In the genomic region with DNA sequence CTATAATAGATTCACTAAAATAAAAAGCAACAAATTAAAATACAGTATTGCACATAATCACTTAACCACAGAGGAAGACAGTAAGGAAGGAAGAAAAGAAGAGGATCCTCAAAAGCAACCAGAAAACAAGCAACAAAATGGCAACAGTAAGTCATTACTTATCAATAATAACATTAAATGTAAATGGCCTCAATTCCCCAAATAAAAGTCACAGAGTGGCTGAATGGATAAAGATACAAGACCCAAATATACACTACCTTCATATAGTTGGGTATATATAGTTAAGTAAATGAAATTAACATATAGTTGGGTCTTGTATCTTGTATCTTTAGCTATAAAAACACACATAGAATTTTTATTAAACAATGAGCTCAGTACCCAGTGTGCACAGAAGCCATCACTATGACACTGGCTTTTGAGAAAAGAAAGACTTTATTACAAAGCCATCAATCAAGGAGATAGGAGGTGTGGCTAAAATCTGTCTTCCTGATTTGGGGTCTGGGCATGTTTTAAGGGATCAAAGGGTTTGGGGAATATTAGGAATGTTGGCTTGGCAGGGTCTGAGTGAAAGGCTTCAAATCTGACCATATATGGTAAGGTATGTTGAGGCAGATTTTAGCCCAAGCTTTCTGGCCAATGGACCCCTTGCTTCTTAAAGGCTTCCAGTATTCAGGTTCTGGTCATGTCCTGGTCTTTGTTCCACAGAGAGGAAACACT, we compare ENCODE assay signal across 39 cellular contexts. TPM values are rescaled to one million over a fixed set of nuclear protein-coding genes. Genes with fewer than 3 reads are reported as not detected.
"Had no signal": no experiment of that assay in that cellular context is flagged by ENCODE, and none has a peak within 500 bp of the region (broad histone marks: within the 10 kb centered on the region; RNA-seq: fewer than 3 reads in every experiment).

No MANE protein-coding gene starts in this region.

- H3K4me3 ChIP-seq: adrenal gland, body of pancreas, breast epithelium had no signal

- FAIRE-seq: astrocyte, TTC549 had no signal

- H3K4me1 ChIP-seq: adrenal gland, body of pancreas, breast epithelium had no signal

- H3K27ac Mint-ChIP-seq: activated B cell treated with CpG ODN at 0.5 μM for 24 hours; activated CD4-positive, alpha-beta memory T cell treated with anti-CD3 and anti-CD28 coated beads for 36 hours; activated CD4-positive, alpha-beta T cell treated with anti-CD3 and anti-CD28 coated beads, Interleukin-2, amount 10 ng/mL, durations not matched to agents 24 days and 14 days; activated CD8-positive, alpha-beta T cell treated with anti-CD3 and anti-CD28 coated beads for 36 hours; activated naive CD4-positive, alpha-beta T cell treated with anti-CD3 and anti-CD28 coated beads for 36 hours; activated naive CD4-positive, alpha-beta T cell treated with anti-CD3 and anti-CD28 coated beads, Interleukin-2, amount 50 U/mL, for 72 hours; activated naive CD8-positive, alpha-beta T cell treated with anti-CD3 and anti-CD28 coated beads for 36 hours; activated T-cell treated with anti-CD3 and anti-CD28 coated beads, Interleukin-2, amount 50 U/mL, for 72 hours; activated T-helper 1 cell treated with anti-CD3 and anti-CD28 coated beads, Interleukin-12 subunit alpha, Interleukin-12 subunit beta, Interleukin-2, Interleukin-4 antibody, amounts not matched to agents 30 ng/mL and 10 ng/mL and 1 ng/mL, durations not matched to agents 14 hours and 24 hours and 36 hours; activated T-helper 17 cell treated with anti-CD3 and anti-CD28 coated beads, Interleukin-2, amount 50 U/mL, for 72 hours; T-cell; T-helper 1 cell treated with Interleukin-12 subunit alpha and Interleukin-12 subunit beta and Interleukin-4 antibody, amounts not matched to agents 30 μg/mL and 1 μg/mL, for 36 hours; T-helper 2 cell treated with Interferon-gamma antibody and Interleukin-4, amounts not matched to agents 5 μg/mL and 100 μg/mL, for 36 hours had no signal

- H3K9me3 Mint-ChIP-seq: T-helper 2 cell treated with Interferon-gamma antibody and Interleukin-4, amounts not matched to agents 5 μg/mL and 100 μg/mL, for 36 hours had no signal

- ATAC-seq: activated CD8-positive, alpha-beta T cell treated with anti-CD3 and anti-CD28 coated beads for 36 hours; activated naive CD4-positive, alpha-beta T cell treated with anti-CD3 and anti-CD28 coated beads, Interleukin-2, amount 50 U/mL, for 72 hours; activated T-cell treated with anti-CD3 and anti-CD28 coated beads, Interleukin-2, amount 50 U/mL, for 4 hours; activated T-cell treated with anti-CD3 and anti-CD28 coated beads, Interleukin-2, amount 50 U/mL, for 72 hours; activated T-helper 17 cell treated with anti-CD3 and anti-CD28 coated beads, Interleukin-2, amount 50 U/mL, for 72 hours; body of pancreas; T-cell had no signal

- H3K4me1 Mint-ChIP-seq: activated B cell treated with CpG ODN at 0.5 μM for 24 hours; activated T-helper 17 cell treated with anti-CD3 and anti-CD28 coated beads, Interleukin-2, amount 50 U/mL, for 72 hours had no signal

- DNase-seq: activated B cell treated with CpG ODN at 0.5 μM for 24 hours; activated CD4-positive, alpha-beta memory T cell treated with anti-CD3 and anti-CD28 coated beads for 36 hours; activated CD4-positive, alpha-beta T cell treated with anti-CD3 and anti-CD28 coated beads for 4 hours; activated CD4-positive, alpha-beta T cell treated with anti-CD3 and anti-CD28 coated beads, Interleukin-2, amount 10 ng/mL, durations not matched to agents 24 days and 14 days; activated CD4-positive, alpha-beta T cell treated with anti-CD3 and anti-CD28 coated beads, Interleukin-2, amount 50 U/mL, for 1 hour; activated CD4-positive, alpha-beta T cell treated with anti-CD3 and anti-CD28 coated beads, Interleukin-2, amount 50 U/mL, for 4 hours; activated CD4-positive, CD25-positive, alpha-beta regulatory T cell treated with anti-CD3 and anti-CD28 coated beads, Interleukin-2, amount 50 U/mL, for 72 hours; activated CD8-positive, alpha-beta memory T cell treated with anti-CD3 and anti-CD28 coated beads, Interleukin-2, amount 50 U/mL, for 4 hours; activated CD8-positive, alpha-beta T cell treated with anti-CD3 and anti-CD28 coated beads for 36 hours; activated effector memory CD4-positive, alpha-beta T cell treated with anti-CD3 and anti-CD28 coated beads, Interleukin-2, amount 50 U/mL, for 16 hours; activated gamma-delta T cell treated with Interleukin-2 at 50 U/mL for 16 hours; activated naive CD4-positive, alpha-beta T cell; activated naive CD4-positive, alpha-beta T cell treated with anti-CD3 and anti-CD28 coated beads for 36 hours; activated naive CD4-positive, alpha-beta T cell treated with anti-CD3 and anti-CD28 coated beads, Interleukin-2, amount 50 U/mL, for 16 hours; activated naive CD8-positive, alpha-beta T cell treated with anti-CD3 and anti-CD28 coated beads for 36 hours; activated T-cell treated with anti-CD3 and anti-CD28 coated beads for 4 hours; activated T-cell treated with anti-CD3 and anti-CD28 coated beads, Interleukin-2, amount 50 U/mL, for 1 hour; activated T-cell treated with anti-CD3 and anti-CD28 coated beads, Interleukin-2, amount 50 U/mL, for 4 hours; activated T-cell treated with anti-CD3 and anti-CD28 coated beads, Interleukin-2, amount 50 U/mL, for 72 hours; adrenal gland; amniotic stem cell; aorta; body of pancreas; brain microvascular endothelial cell; central memory CD4-positive, alpha-beta T cell; T-cell; T-helper 2 cell; T-helper 9 cell had no signal

- H3K27ac ChIP-seq: adrenal gland, body of pancreas, brain microvascular endothelial cell, breast epithelium, VCaP had no signal

- H3K4me3 Mint-ChIP-seq: activated B cell treated with CpG ODN at 0.5 μM for 24 hours; activated CD4-positive, alpha-beta memory T cell treated with anti-CD3 and anti-CD28 coated beads for 36 hours; activated CD4-positive, alpha-beta T cell treated with anti-CD3 and anti-CD28 coated beads, Interleukin-2, amount 10 ng/mL, durations not matched to agents 24 days and 14 days; activated CD8-positive, alpha-beta T cell treated with anti-CD3 and anti-CD28 coated beads for 36 hours; activated naive CD4-positive, alpha-beta T cell treated with anti-CD3 and anti-CD28 coated beads for 36 hours; activated naive CD8-positive, alpha-beta T cell treated with anti-CD3 and anti-CD28 coated beads for 36 hours; activated T-cell treated with anti-CD3 and anti-CD28 coated beads, Interleukin-2, amount 50 U/mL, for 4 hours; activated T-cell treated with anti-CD3 and anti-CD28 coated beads, Interleukin-2, amount 50 U/mL, for 72 hours; activated T-helper 1 cell treated with anti-CD3 and anti-CD28 coated beads, Interleukin-12 subunit alpha, Interleukin-12 subunit beta, Interleukin-2, Interleukin-4 antibody, amounts not matched to agents 30 ng/mL and 10 ng/mL and 1 ng/mL, durations not matched to agents 14 hours and 24 hours and 36 hours; activated T-helper 17 cell treated with anti-CD3 and anti-CD28 coated beads, Interleukin-2, amount 50 U/mL, for 72 hours; T-cell; T-helper 1 cell treated with Interleukin-12 subunit alpha and Interleukin-12 subunit beta and Interleukin-4 antibody, amounts not matched to agents 30 μg/mL and 1 μg/mL, for 36 hours; T-helper 2 cell treated with Interferon-gamma antibody and Interleukin-4, amounts not matched to agents 5 μg/mL and 100 μg/mL, for 36 hours had no signal

- H3K27me3 Mint-ChIP-seq: activated CD4-positive, alpha-beta T cell treated with anti-CD3 and anti-CD28 coated beads, Interleukin-2, amount 10 ng/mL, durations not matched to agents 24 days and 14 days; activated naive CD8-positive, alpha-beta T cell treated with anti-CD3 and anti-CD28 coated beads for 36 hours had no signal

- H3K27me3 ChIP-seq: adrenal gland, body of pancreas, brain microvascular endothelial cell, breast epithelium had no signal

- H3K9me3 ChIP-seq: adrenal gland had no signal

- H3K36me3 ChIP-seq: adrenal gland, brain microvascular endothelial cell, breast epithelium had no signal

RNA-seq across cellular contexts. Expression of a gene that starts 13.4 kb away (rescaled TPM):
- total RNA-seq: activated B cell treated with CpG ODN at 0.5 μM for 24 hours; activated CD4-positive, alpha-beta memory T cell treated with anti-CD3 and anti-CD28 coated beads for 36 hours; activated CD4-positive, alpha-beta T cell treated with anti-CD3 and anti-CD28 coated beads, Interleukin-2, amount 10 ng/mL, durations not matched to agents 24 days and 14 days; activated CD8-positive, alpha-beta memory T cell treated with anti-CD3 and anti-CD28 coated beads for 36 hours; activated CD8-positive, alpha-beta T cell treated with anti-CD3 and anti-CD28 coated beads for 36 hours; activated naive CD4-positive, alpha-beta T cell treated with anti-CD3 and anti-CD28 coated beads for 36 hours; activated naive CD4-positive, alpha-beta T cell treated with anti-CD3 and anti-CD28 coated beads, Interleukin-2, amount 50 U/mL, for 72 hours; activated naive CD8-positive, alpha-beta T cell treated with anti-CD3 and anti-CD28 coated beads for 36 hours; activated T-cell treated with anti-CD3 and anti-CD28 coated beads, Interleukin-2, amount 50 U/mL, for 4 hours; activated T-cell treated with anti-CD3 and anti-CD28 coated beads, Interleukin-2, amount 50 U/mL, for 72 hours; activated T-helper 1 cell treated with anti-CD3 and anti-CD28 coated beads, Interleukin-12 subunit alpha, Interleukin-12 subunit beta, Interleukin-2, Interleukin-4 antibody, amounts not matched to agents 30 ng/mL and 10 ng/mL and 1 ng/mL, durations not matched to agents 14 hours and 24 hours and 36 hours; aorta; astrocyte; cerebellum; T-cell had no signal
- polyA plus RNA-seq: aorta had no signal
